Comparison of ENCODE assay signal across 30 cellular contexts in genomic region chr5:9428272-9428671, GRCh38.
DNase-seq lines count a peak whose midpoint lies in the region; ATAC-seq lines count a peak whose summit lies in the region.
"Had no signal": no experiment of that assay in that cellular context is flagged by ENCODE, and none has a peak within 500 bp of the region (broad histone marks: within the 10 kb centered on the region; RNA-seq: fewer than 3 reads in every experiment).

No MANE protein-coding gene starts in this region.

- no peak overlapping the region for H3K14ac ChIP-seq in mesenchymal stem cell (ENCODE audit: low read length in 2 of 2)

- WGBS in mesenchymal stem cell, result 100% methylated on average over 2 of the region's 4 CpGs

- H2BK15ac ChIP-seq in mesenchymal stem cell (ENCODE audit: low read depth, poor library complexity, severe bottlenecking), result no peak overlapping the region

- H3K23ac ChIP-seq in mesenchymal stem cell (ENCODE audit: low read length in 2 of 2), result no peak overlapping the region

- H4K91ac ChIP-seq in mesenchymal stem cell (ENCODE audit: low read length), result no peak overlapping the region

- H2BK120ac ChIP-seq in mesenchymal stem cell (ENCODE audit: low read depth, low read length), result no peak overlapping the region

- no peak overlapping the region for H2AK5ac ChIP-seq in mesenchymal stem cell (ENCODE audit: low read length, severe bottlenecking)

- DNase-seq in activated gamma-delta T cell treated with Interleukin-2 at 50 U/mL for 16 hours (no peak), mesenchymal stem cell (no peak)
- DNase-seq: activated CD4-positive, alpha-beta T cell treated with anti-CD3 and anti-CD28 coated beads, Interleukin-2, amount 50 U/mL, for 1 hour; activated T-cell treated with anti-CD3 and anti-CD28 coated beads, Interleukin-2, amount 50 U/mL, for 4 hours; body of pancreas; CD8-positive, alpha-beta T cell; cerebellar nuclear complex; DMS153; mucosa of descending colon; NCI-H1105 treated with DMSO at 0.1 percent for 48 hours; NCI-H2029 treated with DMSO at 0.1 percent for 48 hours; NCI-H226; NCI-H69; ovary; SJCRH30; small intestine; stimulated activated CD4-positive, alpha-beta T cell treated with anti-CD3 and anti-CD28 coated beads, Interleukin-1b, Interleukin-23, amount 100 ng/mL, for 48 hours; stimulated activated CD8-positive, alpha-beta memory T cell treated with anti-CD3 and anti-CD28 coated beads, Interleukin-4, amount 100 ng/mL, for 48 hours; stimulated activated naive CD8-positive, alpha-beta T cell treated with anti-CD3 and anti-CD28 coated beads, Interleukin-15, amount 100 ng/mL, for 72 hours; thyroid gland had no signal

- H3K4me2 ChIP-seq in mesenchymal stem cell (ENCODE audit: low read length, poor library complexity, severe bottlenecking), result no peak overlapping the region
- H3K4me2 ChIP-seq: A549 had no signal

- H3K4me3 ChIP-seq in mesenchymal stem cell (ENCODE audit: insufficient read depth in 1 of 2, low read depth in 1 of 2, low read length in 2 of 2), result no peak overlapping the region
- H3K4me3 ChIP-seq: A549, body of pancreas, lung, mucosa of descending colon, ovary, SJCRH30, thyroid gland had no signal

- peak; percentile 74 for ATAC-seq in GM18498 (IDR thresholded peaks at IDR 0.05; ENCODE audit: unreplicated experiment)
- peak; percentile 81 for ATAC-seq in GM19372 (IDR thresholded peaks at IDR 0.05; ENCODE audit: low read depth, unreplicated experiment)
- peak; percentile 60 for ATAC-seq in HG02885 (IDR thresholded peaks at IDR 0.05; ENCODE audit: poor library complexity, unreplicated experiment)
- ATAC-seq in HG03521 (IDR thresholded peaks at IDR 0.05; ENCODE audit: unreplicated experiment), result peak; percentile 46
- ATAC-seq in GM21423 (IDR thresholded peaks at IDR 0.05; ENCODE audit: unreplicated experiment), result no peak
- ATAC-seq in HG02970 (IDR thresholded peaks at IDR 0.05; ENCODE audit: low FRiP score, unreplicated experiment), result no peak
- ATAC-seq: A549; activated T-cell treated with anti-CD3 and anti-CD28 coated beads, Interleukin-2, amount 50 U/mL, for 4 hours; body of pancreas; CD8-positive, alpha-beta T cell; mucosa of descending colon; natural killer cell treated with Interleukin-12 subunit alpha and Interleukin-12 subunit beta and Interleukin-15 and Interleukin-18, amount 100 ng/mL, for 72 hours; stimulated activated naive CD8-positive, alpha-beta T cell treated with anti-CD3 and anti-CD28 coated beads, Interleukin-15, amount 100 ng/mL, for 72 hours; WTC11 had no signal

- no peak overlapping the region for H4K8ac ChIP-seq in mesenchymal stem cell (ENCODE audit: low read length)

- peaks cover 14% of the 10 kb centered on the region for H3K79me1 ChIP-seq in mesenchymal stem cell (replicated peaks; ENCODE audit: low read length, poor library complexity, severe bottlenecking)

- no peak overlapping the region for H2BK5ac ChIP-seq in mesenchymal stem cell (ENCODE audit: low read depth, low read length, poor library complexity, severe bottlenecking)

- no peaks in the 10 kb centered on the region for H3K27me3 ChIP-seq in mesenchymal stem cell (ENCODE audit: control insufficient read depth in 1 of 2, insufficient read depth in 1 of 2, low read length in 2 of 2)
- H3K27me3 ChIP-seq: body of pancreas, ovary, SJCRH30, thyroid gland had no signal

- H3K9me3 ChIP-seq in mesenchymal stem cell (ENCODE audit: control insufficient read depth, low read length), result no peaks in the 10 kb centered on the region
- H3K9me3 ChIP-seq: A549, body of pancreas, mucosa of descending colon, ovary, SJCRH30, thyroid gland had no signal

- no peak overlapping the region for H3K9ac ChIP-seq in mesenchymal stem cell (ENCODE audit: low read length)

- H3K4ac ChIP-seq in mesenchymal stem cell (ENCODE audit: low read depth in 1 of 2, low read length in 2 of 2), result peak overlapping the region in 1 of 2 experiments; percentile 15

- H3K27ac ChIP-seq in mesenchymal stem cell (ENCODE audit: low read length, poor library complexity, severe bottlenecking), result no peak overlapping the region
- H3K27ac ChIP-seq: A549, body of pancreas, ovary, SJCRH30, thyroid gland had no signal

- H2AFZ ChIP-seq in mesenchymal stem cell (ENCODE audit: low read depth, low read length), result no peak overlapping the region

- peaks cover 7% of the 10 kb centered on the region for H3K4me1 ChIP-seq in mesenchymal stem cell (ENCODE audit: control insufficient read depth, insufficient read depth, low read depth, low read length)
- H3K4me1 ChIP-seq: A549, SJCRH30, thyroid gland had no signal

- no peaks in the 10 kb centered on the region for H3K36me3 ChIP-seq in mesenchymal stem cell (ENCODE audit: control insufficient read depth in 1 of 2, insufficient read depth in 2 of 2, low read depth in 1 of 2, low read length in 2 of 2)
- H3K36me3 ChIP-seq: ovary, SJCRH30, thyroid gland had no signal

- H2BK12ac ChIP-seq in mesenchymal stem cell (ENCODE audit: low read length in 2 of 2), result no peak overlapping the region

- no peak overlapping the region for H3K18ac ChIP-seq in mesenchymal stem cell (ENCODE audit: low read depth in 1 of 2, low read length in 2 of 2)

Comparison
In these comparisons a context has a peak if more than half of its experiments do, and no peak if none do; other contexts are left out.
1. ATAC-seq: peak in GM18498 (single experiment), GM19372 (single experiment), HG02885 (single experiment) and HG03521 (single experiment); none in GM21423 (single experiment) and HG02970 (single experiment).